ENCODE assay signal across 8 cellular contexts in the genomic region with DNA sequence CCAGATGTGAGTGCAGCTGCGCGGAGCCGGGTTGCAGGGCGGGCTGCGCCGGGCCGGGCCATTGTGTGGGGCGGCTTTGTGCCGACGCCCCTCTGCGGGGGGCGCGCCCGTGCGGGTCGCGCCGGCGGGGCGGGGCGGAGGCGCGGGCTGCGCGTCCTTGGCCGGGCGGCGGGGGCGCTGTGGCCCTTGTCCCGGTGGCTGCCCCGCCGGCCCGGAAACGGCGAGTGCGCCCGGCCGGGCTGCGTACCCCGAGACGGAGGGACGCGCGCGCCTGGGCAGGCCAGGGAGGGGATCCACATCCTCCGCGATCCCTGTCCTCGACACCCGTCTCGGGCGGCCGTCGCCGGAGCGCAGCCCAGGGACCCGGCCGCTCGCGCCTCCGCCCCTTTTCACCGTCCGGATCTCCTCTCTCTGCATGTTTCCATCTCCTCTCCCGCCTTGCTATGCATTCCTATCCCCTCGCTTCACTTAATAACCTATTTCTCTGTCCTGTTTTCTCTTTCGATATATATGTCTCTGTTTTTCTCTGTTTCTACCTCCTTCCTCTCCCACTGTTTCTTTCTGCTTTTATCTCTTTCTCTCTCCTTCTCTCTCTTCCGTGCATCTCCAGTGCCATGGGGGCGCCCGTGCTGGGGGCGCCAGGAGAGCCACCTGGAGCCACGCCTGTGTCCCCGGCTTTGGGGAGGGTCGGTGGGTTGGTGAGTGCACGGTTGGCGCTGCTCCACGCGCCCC. TPM values are rescaled to one million over a fixed set of nuclear protein-coding genes. Genes with fewer than 3 reads are reported as not detected.
DNase-seq lines count a peak whose midpoint lies in the region; ATAC-seq and TF ChIP-seq lines count a peak whose summit lies in the region.

No MANE protein-coding gene starts in this region.

- H3K9me2 ChIP-seq in SU-DHL-6 (replicated peaks; ENCODE audit: insufficient read depth, low read length): no peaks in the 10 kb centered on the region

- peaks cover 16% of the 10 kb centered on the region for H3F3A ChIP-seq in SU-DHL-6 (ENCODE audit: insufficient read depth)

- H3K4me3 ChIP-seq in CD4-positive, alpha-beta memory T cell (ENCODE audit: low read length in 2 of 2): peak overlapping the region; percentile 58 to 77
- H3K4me3 ChIP-seq in SU-DHL-6 (ENCODE audit: insufficient read depth, low read length, poor library complexity, severe bottlenecking): peak overlapping the region; percentile 87
- H3K4me3 ChIP-seq in right atrium auricular region: peak overlapping the region; percentile 60 to 80
- peak overlapping the region; percentile 85 for H3K4me3 ChIP-seq in rectal smooth muscle tissue (ENCODE audit: low read length)

- CTCF ChIA-PET in CD4-positive, alpha-beta memory T cell (lab: Charles Lee; ENCODE audit: partially characterized antibody): interaction anchor here (0.7 to 7.9 kb wide), 31 partner anchors 9 to 475 kb away, joined by 3 to 217 read pairs (median 9); no protein-coding TSS in a partner anchor

- peaks cover 4% of the 10 kb centered on the region; the same call in 1 of the 2 replicates for H4K20me1 ChIP-seq in SU-DHL-6 (ENCODE audit: low read depth, low read length)

- peak overlapping the region; percentile 76 to 97 (median 93) for H3K27ac Mint-ChIP-seq in CD4-positive, alpha-beta memory T cell

- H3K27me3 ChIP-seq in CD4-positive, alpha-beta memory T cell (ENCODE audit: insufficient read depth, low read length): no peaks in the 10 kb centered on the region
- H3K27me3 ChIP-seq in SU-DHL-6 (ENCODE audit: low read length): no peaks in the 10 kb centered on the region
- no peaks in the 10 kb centered on the region for H3K27me3 ChIP-seq in right atrium auricular region
- peaks cover 4% of the 10 kb centered on the region for H3K27me3 ChIP-seq in rectal smooth muscle tissue (ENCODE audit: control insufficient read depth, insufficient read depth, low read length)

- H3K4me1 ChIP-seq in CD4-positive, alpha-beta memory T cell (ENCODE audit: insufficient read depth, low read length): peaks cover 23% of the 10 kb centered on the region
- H3K4me1 ChIP-seq in right atrium auricular region: peaks cover 0 to 36% of the 10 kb centered on the region in 2 donors
- H3K4me1 ChIP-seq in rectal smooth muscle tissue (ENCODE audit: control insufficient read depth, insufficient read depth, low read length): peaks cover 16% of the 10 kb centered on the region

- peak; percentile 41 for ATAC-seq in GM19395 (IDR thresholded peaks at IDR 0.05; ENCODE audit: unreplicated experiment)
- ATAC-seq in HG03457 (IDR thresholded peaks at IDR 0.05; ENCODE audit: unreplicated experiment): peak; percentile 31

- no peaks in the 10 kb centered on the region for H3K27me3 Mint-ChIP-seq in CD4-positive, alpha-beta memory T cell

- H3K9me3 ChIP-seq in CD4-positive, alpha-beta memory T cell (ENCODE audit: control insufficient read depth in 1 of 2, low read length in 2 of 2): no peaks in the 10 kb centered on the region
- H3K9me3 ChIP-seq in SU-DHL-6 (ENCODE audit: insufficient read depth, low read length) (no peaks in the 10 kb centered on the region), right atrium auricular region (no peaks in the 10 kb centered on the region)

- POLR2A ChIA-PET in CD4-positive, alpha-beta memory T cell (lab: Charles Lee; ENCODE audit: partially characterized antibody): interaction anchor here (0.7 to 4.5 kb wide), 25 partner anchors 16 to 313 kb away, joined by 3 to 62 read pairs (median 5); a partner anchor contains a TSS

- H3K36me3 ChIP-seq in CD4-positive, alpha-beta memory T cell (ENCODE audit: insufficient read depth, low read length): no peaks in the 10 kb centered on the region
- H3K36me3 ChIP-seq in SU-DHL-6 (ENCODE audit: low read length) (no peaks in the 10 kb centered on the region), right atrium auricular region (no peaks in the 10 kb centered on the region), rectal smooth muscle tissue (ENCODE audit: control insufficient read depth, insufficient read depth, low read length) (no peaks in the 10 kb centered on the region)

- peaks cover 0 to 5% of the 10 kb centered on the region in 2 donors for H3K36me3 Mint-ChIP-seq in CD4-positive, alpha-beta memory T cell

- DNase-seq in CD4-positive, alpha-beta memory T cell: peak; percentile 46 to 66 (median 49)
- DNase-seq in amniotic stem cell (lab: John Stamatoyannopoulos, UW) (peak; percentile 37), right atrium auricular region (ENCODE audit: low spot score) (no peak), NCI-H510A treated with DMSO at 0.1 percent for 48 hours (lab: John Stamatoyannopoulos, UW) (no peak)

- H3K4me3 Mint-ChIP-seq in CD4-positive, alpha-beta memory T cell: peak overlapping the region; percentile 92 to 99 (median 96)

- peaks cover 34% of the 10 kb centered on the region for H3K79me2 ChIP-seq in SU-DHL-6 (ENCODE audit: insufficient read depth, low read length)

- TF ChIP-seq CTCF in SU-DHL-6 (IDR thresholded peaks at IDR 0.05; ENCODE audit: insufficient read depth, low read length, poor library complexity, severe bottlenecking) (no peak), right atrium auricular region (IDR thresholded peaks at IDR 0.05) (peak in 1 of 2 donors; percentile 35)

- H2AFZ ChIP-seq in SU-DHL-6 (ENCODE audit: low read depth, low read length, severe bottlenecking): peak overlapping the region; percentile 59

- H3K4me1 Mint-ChIP-seq in CD4-positive, alpha-beta memory T cell: peaks cover 23 to 53% (median 30%) of the 10 kb centered on the region in 4 donors

- H3K9me3 Mint-ChIP-seq in CD4-positive, alpha-beta memory T cell: peaks cover 0 to 2% (median 0%) of the 10 kb centered on the region in 8 donors

- H3K9ac ChIP-seq in SU-DHL-6 (ENCODE audit: low read length) (peak overlapping the region; percentile 79), rectal smooth muscle tissue (ENCODE audit: low read length) (peak overlapping the region; percentile 73)

- H3K27ac ChIP-seq in CD4-positive, alpha-beta memory T cell (ENCODE audit: low read depth, low read length): peak overlapping the region; percentile 71
- peak overlapping the region; percentile 75 for H3K27ac ChIP-seq in SU-DHL-6 (ENCODE audit: low read depth, low read length)
- H3K27ac ChIP-seq in right atrium auricular region: peak overlapping the region; percentile 94 to 95
- H3K27ac ChIP-seq in rectal smooth muscle tissue (ENCODE audit: low read depth, low read length): peak overlapping the region; percentile 73

- H3K4me2 ChIP-seq in SU-DHL-6 (ENCODE audit: low read depth, low read length, poor library complexity, severe bottlenecking): peak overlapping the region; percentile 96

- intact Hi-C loops in CD4-positive, alpha-beta memory T cell (cut with micrococcal nuclease): loop anchor here (2.0 to 5.0 kb wide), 4 partner anchors 35 to 474 kb away; a partner anchor contains a TSS

RNA-seq across cellular contexts. Expression of a gene that starts 0.8 kb away (rescaled TPM):
- total RNA-seq in CD4-positive, alpha-beta memory T cell: 10 to 100 TPM; 55.7 to 67.1 TPM
- polyA plus RNA-seq in CD4-positive, alpha-beta memory T cell: 10 to 100 TPM; 11.8 to 16.0 TPM
- 10 to 100 TPM in 1 of 2 donors, 1 to 10 TPM in 1; 9.4 to 16.5 TPM for total RNA-seq in right atrium auricular region

Comparison
In these comparisons a context has a peak if more than half of its experiments do, and no peak if none do; other contexts are left out.
1. DNase-seq: peak in CD4-positive, alpha-beta memory T cell (5 of 5) and amniotic stem cell (single experiment); none in right atrium auricular region (single experiment) and NCI-H510A treated with DMSO at 0.1 percent for 48 hours (single experiment).
2. Peak in every context shown above with its lines, with median percentiles within 50 percentile points of each other: H3K27ac ChIP-seq and H3K4me3 ChIP-seq.